19 cellular contexts compared by ENCODE assay signal in genomic region chr9:124134526-124134925, GRCh38.
"Had no signal": no experiment of that assay in that cellular context is flagged by ENCODE, and none has a peak within 500 bp of the region (broad histone marks: within the 10 kb centered on the region; RNA-seq: fewer than 3 reads in every experiment).

No MANE protein-coding gene starts in this region.

- H3K27ac ChIP-seq: lower lobe of right lung, neutrophil, skin epidermis, stomach, thyroid gland, upper lobe of right lung, WERI-Rb-1 had no signal

- H3K4me1 ChIP-seq: lower lobe of right lung, stomach, thyroid gland, upper lobe of right lung had no signal

- H3K36me3 ChIP-seq: lower lobe of right lung, neutrophil, stomach, thyroid gland, upper lobe of right lung, WERI-Rb-1 had no signal

- H3K27me3 ChIP-seq: stomach, thyroid gland, upper lobe of right lung had no signal

- H3K4me3 ChIP-seq: lower lobe of right lung, skin epidermis, stomach, thyroid gland, upper lobe of right lung had no signal

- DNase-seq: activated CD4-positive, alpha-beta T cell treated with anti-CD3 and anti-CD28 coated beads for 48 hours; activated CD4-positive, alpha-beta T cell treated with anti-CD3 and anti-CD28 coated beads, Interleukin-2, amount 50 U/mL, for 48 hours; activated CD8-positive, alpha-beta memory T cell treated with anti-CD3 and anti-CD28 coated beads, Interleukin-2, amount 50 U/mL, for 4 hours; activated gamma-delta T cell treated with Interleukin-2 at 50 U/mL for 16 hours; activated T-cell treated with anti-CD3 and anti-CD28 coated beads, Interleukin-2, amount 50 U/mL, for 1 hour; endodermal cell; foreskin fibroblast; hippocampal formation; lower lobe of right lung; retina; stimulated activated CD4-positive, alpha-beta T cell treated with anti-CD3 and anti-CD28 coated beads, Interleukin-4, amount 100 ng/mL, for 24 hours; stomach; T-helper 17 cell; T1000; thyroid gland; upper lobe of right lung; WERI-Rb-1 had no signal

- H3K9me3 ChIP-seq: lower lobe of right lung, neutrophil, stomach, thyroid gland, upper lobe of right lung had no signal
